22 cellular contexts compared by ENCODE assay signal in the genomic region with DNA sequence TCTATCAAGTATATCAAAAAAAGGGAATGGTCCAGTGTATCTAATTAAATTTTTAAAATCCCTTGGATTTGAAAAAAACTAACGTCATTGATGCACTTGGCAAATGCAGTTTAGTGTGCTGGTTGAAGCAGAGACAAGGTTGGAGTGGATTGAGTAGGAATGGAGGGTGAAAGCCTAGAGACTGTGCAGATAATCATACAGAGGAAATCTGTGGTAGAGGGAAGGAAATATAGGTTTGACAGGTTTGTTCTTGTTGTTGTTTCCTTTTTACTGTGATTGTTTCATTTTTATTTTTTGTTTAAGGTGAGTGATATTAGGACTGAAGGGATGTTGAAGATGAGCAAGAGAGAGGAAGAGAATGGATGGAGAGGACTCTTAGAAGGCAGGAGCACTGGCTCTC. TPM values are rescaled to one million over a fixed set of nuclear protein-coding genes. Genes with fewer than 3 reads are reported as not detected.
A peak's percentile ranks its signal among the peaks of the same experiment; 100 is the strongest.
DNase-seq lines count a peak whose midpoint lies in the region; ATAC-seq, FAIRE-seq and TF ChIP-seq lines count a peak whose summit lies in the region.
"Had no signal": no experiment of that assay in that cellular context is flagged by ENCODE, and none has a peak within 500 bp of the region (broad histone marks: within the 10 kb centered on the region; RNA-seq: fewer than 3 reads in every experiment).

No MANE protein-coding gene starts in this region.

- TF ChIP-seq CTCF in HepG2 (CRISPR knock-in tag; IDR thresholded peaks at IDR 0.05) (no peak), right lobe of liver (IDR thresholded peaks at IDR 0.05) (no peak)

- no peaks in the 10 kb centered on the region for H3K9me3 Mint-ChIP-seq in T-helper 1 cell treated with Interleukin-12 subunit alpha and Interleukin-12 subunit beta and Interleukin-4 antibody, amounts not matched to agents 30 μg/mL and 1 μg/mL, for 36 hours
- no peaks in the 10 kb centered on the region for H3K9me3 Mint-ChIP-seq in central memory CD8-positive, alpha-beta T cell
- H3K9me3 Mint-ChIP-seq: CD4-positive, alpha-beta T cell had no signal

- TF ChIP-seq POLR2A in HepG2 (IDR thresholded peaks at IDR 0.05; ENCODE audit: insufficient read depth in 1 of 2, low read depth in 2 of 2, low read length in 2 of 2) (no peak), right lobe of liver (IDR thresholded peaks at IDR 0.05) (no peak)

- H3K4me3 ChIP-seq in HepG2 (replicated peaks in 1 of 3; ENCODE audit: insufficient read depth in 1 of 3, low read depth in 2 of 3, low read length in 3 of 3): no peak overlapping the region
- no peak overlapping the region for H3K4me3 ChIP-seq in right lobe of liver
- H3K4me3 ChIP-seq: K562, MG63, Peyer's patch, SJCRH30 had no signal

- H3K9me3 ChIP-seq in HepG2 (ENCODE audit: low read length) (no peaks in the 10 kb centered on the region), right lobe of liver (no peaks in the 10 kb centered on the region)
- H3K9me3 ChIP-seq: MG63, Peyer's patch, SJCRH30 had no signal

- peaks cover 24% of the 10 kb centered on the region for H3K27me3 Mint-ChIP-seq in T-helper 1 cell treated with Interleukin-12 subunit alpha and Interleukin-12 subunit beta and Interleukin-4 antibody, amounts not matched to agents 30 μg/mL and 1 μg/mL, for 36 hours (ENCODE audit: low read depth)
- no peaks in the 10 kb centered on the region for H3K27me3 Mint-ChIP-seq in central memory CD8-positive, alpha-beta T cell
- H3K27me3 Mint-ChIP-seq: CD4-positive, alpha-beta T cell had no signal

- no peak for TF ChIP-seq RAD21 in HepG2 (CRISPR knock-in tag; IDR thresholded peaks at IDR 0.05)

- H3K36me3 ChIP-seq in HepG2 (replicated peaks in 1 of 2; ENCODE audit: control insufficient read depth in 1 of 2, insufficient read depth in 2 of 2, low read length in 2 of 2): no peaks in the 10 kb centered on the region
- no peaks in the 10 kb centered on the region for H3K36me3 ChIP-seq in right lobe of liver
- H3K36me3 ChIP-seq: MG63, Peyer's patch, SJCRH30 had no signal

- in situ Hi-C loops in HepG2 (cut with HindIII; ENCODE audit: extremely low pct_ligation_motif_present, low pct_unique_long_range_greater_than_20kb): no loop called here

- no peak for TF ChIP-seq EP300 in HepG2 (IDR thresholded peaks at IDR 0.05; ENCODE audit: low read depth in 2 of 2, low read length in 2 of 2)
- no peak for TF ChIP-seq EP300 in HepG2 (CRISPR knock-in tag; IDR thresholded peaks at IDR 0.05; ENCODE audit: borderline replicate concordance)

- POLR2A ChIA-PET in HepG2 (lab: Yijun Ruan, JAX): no interaction called here

- 2% methylated on average over 1 of the region's 1 CpG for WGBS in HepG2 (ENCODE audit: low lambda C conversion rate)
- 42% methylated on average over 1 of the region's 1 CpG for WGBS in right lobe of liver (ENCODE audit: insufficient coverage, low coverage, low lambda C conversion rate, missing lambda C conversion rate)

- peaks cover 10% of the 10 kb centered on the region for H3K4me1 Mint-ChIP-seq in T-helper 1 cell treated with Interleukin-12 subunit alpha and Interleukin-12 subunit beta and Interleukin-4 antibody, amounts not matched to agents 30 μg/mL and 1 μg/mL, for 36 hours (ENCODE audit: low read depth)
- peaks cover 11% of the 10 kb centered on the region for H3K4me1 Mint-ChIP-seq in central memory CD8-positive, alpha-beta T cell

- ATAC-seq in HepG2 (no peak), right lobe of liver (no peak), HG03135 (IDR thresholded peaks at IDR 0.05; ENCODE audit: unreplicated experiment) (no peak)
- peak; percentile 68 for ATAC-seq in central memory CD8-positive, alpha-beta T cell (replicated peaks; ENCODE audit: extremely low read depth, poor library complexity, severe bottlenecking)
- ATAC-seq: HCT116, K562 had no signal

- no peak for FAIRE-seq in HepG2 (lab: Jason Lieb, UNC)
- FAIRE-seq: GM12891, H1, K562 had no signal

- BruUV-seq in HepG2 (replicated peaks; lab: Mats Ljungman, UMichigan): no TSS peak

- H3K27me3 ChIP-seq in HepG2 (ENCODE audit: control insufficient read depth in 1 of 2, insufficient read depth in 2 of 2, low read length in 2 of 2) (no peaks in the 10 kb centered on the region), right lobe of liver (no peaks in the 10 kb centered on the region)
- H3K27me3 ChIP-seq: MG63, Peyer's patch, SJCRH30 had no signal

- peak overlapping the region; percentile 1 for H3K27ac Mint-ChIP-seq in T-helper 1 cell treated with Interleukin-12 subunit alpha and Interleukin-12 subunit beta and Interleukin-4 antibody, amounts not matched to agents 30 μg/mL and 1 μg/mL, for 36 hours
- H3K27ac Mint-ChIP-seq in central memory CD8-positive, alpha-beta T cell (ENCODE audit: low read depth): peak overlapping the region; percentile 50
- H3K27ac Mint-ChIP-seq: CD4-positive, alpha-beta T cell had no signal

- H3K4me1 ChIP-seq in HepG2 (ENCODE audit: insufficient read depth, low read length): no peaks in the 10 kb centered on the region
- H3K4me1 ChIP-seq in right lobe of liver: no peaks in the 10 kb centered on the region
- H3K4me1 ChIP-seq: Peyer's patch, SJCRH30 had no signal

- no peaks in the 10 kb centered on the region for H4K20me1 ChIP-seq in HepG2 (ENCODE audit: insufficient read depth, low read length)

- CTCF ChIA-PET in HepG2 (lab: Yijun Ruan, JAX; ENCODE audit: low intra/inter-chr PET ratio, low total read pairs): no interaction called here

- no peaks in the 10 kb centered on the region for H3K79me2 ChIP-seq in HepG2 (ENCODE audit: insufficient read depth, low read length)

- H3K27ac ChIP-seq in HepG2 (ENCODE audit: extremely low read length, insufficient read depth, low read length): no peak overlapping the region
- H3K27ac ChIP-seq in right lobe of liver: no peak overlapping the region
- H3K27ac ChIP-seq: Peyer's patch, SJCRH30 had no signal

- intact Hi-C loops in HepG2 (cut with micrococcal nuclease; ENCODE audit: unreplicated experiment): no loop called here
- intact Hi-C loops in right lobe of liver (cut with DNase I): no loop called here

- peak overlapping the region; percentile 3 for H3K4me3 Mint-ChIP-seq in T-helper 1 cell treated with Interleukin-12 subunit alpha and Interleukin-12 subunit beta and Interleukin-4 antibody, amounts not matched to agents 30 μg/mL and 1 μg/mL, for 36 hours
- peak overlapping the region; percentile 43 for H3K4me3 Mint-ChIP-seq in central memory CD8-positive, alpha-beta T cell
- H3K4me3 Mint-ChIP-seq: CD4-positive, alpha-beta T cell had no signal

- no peaks in the 10 kb centered on the region for H3K36me3 Mint-ChIP-seq in T-helper 1 cell treated with Interleukin-12 subunit alpha and Interleukin-12 subunit beta and Interleukin-4 antibody, amounts not matched to agents 30 μg/mL and 1 μg/mL, for 36 hours (ENCODE audit: low read depth)
- H3K36me3 Mint-ChIP-seq in central memory CD8-positive, alpha-beta T cell (ENCODE audit: insufficient read depth): peaks cover 2% of the 10 kb centered on the region

- H3K4me2 ChIP-seq in HepG2 (ENCODE audit: low read depth, low read length): no peak overlapping the region

- no peak overlapping the region for H2AFZ ChIP-seq in HepG2 (ENCODE audit: low read length)

- no peak overlapping the region for H3K9ac ChIP-seq in HepG2 (ENCODE audit: insufficient read depth, low read depth, low read length)

- DNase-seq in HepG2 (ENCODE audit: low spot score) (no peak), right lobe of liver (no peak), HUDEP-2 (lab: John Stamatoyannopoulos, UW; ENCODE audit: unreplicated experiment in 76 of 76) (no peak), NCI-H345 (lab: John Stamatoyannopoulos, UW) (no peak)
- no peak for DNase-seq in central memory CD8-positive, alpha-beta T cell (ENCODE audit: low spot score in 2 of 2)
- DNase-seq: CD4-positive, alpha-beta T cell; DND-41; MG63; NCI-H1417; NCI-H1694 treated with DMSO at 0.1 percent for 48 hours; NCI-H2081 treated with DMSO at 0.1 percent for 48 hours; NCI-H2171 treated with DMSO at 0.1 percent for 48 hours; NCI-H446; NCI-H526; Peyer's patch; SJCRH30 had no signal

TF ChIP-seq in HepG2, 621 proteins besides CTCF, POLR2A, EP300 and RAD21:
- peak; percentile 11 for TF ChIP-seq PHB2 (IDR thresholded peaks at IDR 0.05; ENCODE audit: partially characterized antibody)
- no peak for TF ChIP-seq TP53 (CRISPR knock-in tag; conservative IDR thresholded peaks at IDR 0.05)

RNA-seq across cellular contexts. Expression of a gene that starts 29.0 kb away (rescaled TPM):
- total RNA-seq in HepG2 (2016; rRNA removed; fragmentation: Illumina TruSeq; extraction: Trizol) (2.5 and 4.1 TPM in 2 replicates), right lobe of liver (10 to 100 TPM in 1 of 6 experiments, 1 to 10 TPM in 5; 3.0 to 13.2 (median 7.2) TPM)
- total RNA-seq in HepG2 (2016; cell fraction: cytosol; rRNA removed; fragmentation: Illumina TruSeq; extraction: Trizol; ENCODE audit: low read depth): 1.3 and 1.4 TPM in 2 replicates
- 2.3 and 3.2 TPM in 2 replicates for total RNA-seq in HepG2 (2016; cell fraction: insoluble cytoplasmic fraction; rRNA removed; fragmentation: Illumina TruSeq; extraction: Trizol)
- 1.9 and 2.3 TPM in 2 replicates for total RNA-seq in HepG2 (2016; cell fraction: membrane; rRNA removed; fragmentation: Illumina TruSeq; extraction: Trizol)
- 3.9 and 4.0 TPM in 2 replicates for total RNA-seq in HepG2 (2016; cell fraction: nucleus; rRNA removed; fragmentation: Illumina TruSeq; extraction: Trizol)
- 1.2 and 1.5 TPM in 2 replicates for polyA plus RNA-seq in HepG2 (2011; rRNA removed)
- 0.39 and 0.87 TPM in 2 replicates for polyA plus RNA-seq in HepG2 (2011; cell fraction: cytosol; rRNA removed)
- polyA plus RNA-seq in HepG2 (2011; cell fraction: nucleus; rRNA removed): 1.3 and 3.9 TPM in 2 replicates
- 1.0 and 1.7 TPM in 2 replicates for polyA plus RNA-seq in HepG2 (2012)
- polyA plus RNA-seq in HepG2 (2016; cell fraction: cytosol; fragmentation: Illumina TruSeq; extraction: Trizol; ENCODE audit: low read depth): 0.12 and 0.37 TPM in 2 replicates
- 2.2 TPM in 2 replicates for polyA plus RNA-seq in HepG2 (2016; cell fraction: insoluble cytoplasmic fraction; fragmentation: Illumina TruSeq; extraction: Trizol; ENCODE audit: low read depth)
- 0.26 and 0.31 TPM in 2 replicates for polyA plus RNA-seq in HepG2 (2016; cell fraction: membrane; fragmentation: Illumina TruSeq; extraction: Trizol; ENCODE audit: low read depth)
- 3.6 and 4.0 TPM in 2 replicates for polyA plus RNA-seq in HepG2 (2016; cell fraction: nucleus; fragmentation: Illumina TruSeq; extraction: Trizol; ENCODE audit: insufficient read depth, low read depth)
- polyA minus RNA-seq in HepG2 (2011; rRNA and poly(A)+ RNA removed; ENCODE audit: low replicate concordance): 0.70 and 2.3 TPM in 2 replicates
- polyA minus RNA-seq in HepG2 (2011; cell fraction: cytosol; rRNA and poly(A)+ RNA removed): 0.70 and 1.1 TPM in 2 replicates
- 3.5 and 5.1 TPM in 2 replicates for polyA minus RNA-seq in HepG2 (2011; cell fraction: nucleus; rRNA and poly(A)+ RNA removed)
